ENCODE assay signal across 1 cellular context in the genomic region with DNA sequence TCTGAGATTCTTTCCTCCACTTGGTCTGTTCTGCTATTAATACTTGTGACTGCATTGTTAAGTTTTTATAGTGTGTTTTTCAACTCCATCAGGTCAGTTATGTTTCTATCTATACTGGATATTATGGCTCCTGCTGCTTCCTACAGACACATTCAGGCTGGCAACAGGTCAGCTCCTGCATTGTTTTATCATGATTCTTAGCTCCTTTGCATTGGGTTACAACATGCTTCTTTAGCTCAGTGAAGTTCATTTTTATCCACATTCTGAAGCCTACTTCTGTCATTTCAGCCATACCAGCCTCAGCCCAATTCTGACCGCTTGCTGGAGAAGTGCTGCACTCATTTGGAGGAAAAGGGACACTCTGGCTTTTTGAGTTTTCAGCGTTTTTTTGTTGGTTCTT.
TF ChIP-seq lines count a peak whose summit lies in the region.

No MANE protein-coding gene starts in this region.

TF ChIP-seq in HepG2, 621 proteins besides CTCF, POLR2A, EP300 and RAD21:
- no peak for TF ChIP-seq ZNF496 (CRISPR knock-in tag; IDR thresholded peaks at IDR 0.05; ENCODE audit: insufficient replicate concordance)
- TF ChIP-seq, protein P1, sequence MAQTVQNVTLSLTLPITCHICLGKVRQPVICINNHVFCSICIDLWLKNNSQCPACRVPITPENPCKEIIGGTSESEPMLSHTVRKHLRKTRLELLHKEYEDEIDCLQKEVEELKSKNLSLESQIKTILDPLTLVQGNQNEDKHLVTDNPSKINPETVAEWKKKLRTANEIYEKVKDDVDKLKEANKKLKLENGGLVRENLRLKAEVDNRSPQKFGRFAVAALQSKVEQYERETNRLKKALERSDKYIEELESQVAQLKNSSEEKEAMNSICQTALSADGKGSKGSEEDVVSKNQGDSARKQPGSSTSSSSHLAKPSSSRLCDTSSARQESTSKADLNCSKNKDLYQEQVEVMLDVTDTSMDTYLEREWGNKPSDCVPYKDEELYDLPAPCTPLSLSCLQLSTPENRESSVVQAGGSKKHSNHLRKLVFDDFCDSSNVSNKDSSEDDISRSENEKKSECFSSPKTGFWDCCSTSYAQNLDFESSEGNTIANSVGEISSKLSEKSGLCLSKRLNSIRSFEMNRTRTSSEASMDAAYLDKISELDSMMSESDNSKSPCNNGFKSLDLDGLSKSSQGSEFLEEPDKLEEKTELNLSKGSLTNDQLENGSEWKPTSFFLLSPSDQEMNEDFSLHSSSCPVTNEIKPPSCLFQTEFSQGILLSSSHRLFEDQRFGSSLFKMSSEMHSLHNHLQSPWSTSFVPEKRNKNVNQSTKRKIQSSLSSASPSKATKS (CRISPR knock-in tag; IDR thresholded peaks at IDR 0.05) = no peak
- TF ChIP-seq ZNF232 (CRISPR knock-in tag; IDR thresholded peaks at IDR 0.05; ENCODE audit: borderline replicate concordance) = no peak
- no peak for TF ChIP-seq ZNF674 (CRISPR knock-in tag; IDR thresholded peaks at IDR 0.05; ENCODE audit: low read depth)
- no peak for TF ChIP-seq MXD1 (CRISPR knock-in tag; IDR thresholded peaks at IDR 0.05)
- no peak for TF ChIP-seq BHLHE40 (IDR thresholded peaks at IDR 0.05; ENCODE audit: low read length)
- TF ChIP-seq, protein P2, sequence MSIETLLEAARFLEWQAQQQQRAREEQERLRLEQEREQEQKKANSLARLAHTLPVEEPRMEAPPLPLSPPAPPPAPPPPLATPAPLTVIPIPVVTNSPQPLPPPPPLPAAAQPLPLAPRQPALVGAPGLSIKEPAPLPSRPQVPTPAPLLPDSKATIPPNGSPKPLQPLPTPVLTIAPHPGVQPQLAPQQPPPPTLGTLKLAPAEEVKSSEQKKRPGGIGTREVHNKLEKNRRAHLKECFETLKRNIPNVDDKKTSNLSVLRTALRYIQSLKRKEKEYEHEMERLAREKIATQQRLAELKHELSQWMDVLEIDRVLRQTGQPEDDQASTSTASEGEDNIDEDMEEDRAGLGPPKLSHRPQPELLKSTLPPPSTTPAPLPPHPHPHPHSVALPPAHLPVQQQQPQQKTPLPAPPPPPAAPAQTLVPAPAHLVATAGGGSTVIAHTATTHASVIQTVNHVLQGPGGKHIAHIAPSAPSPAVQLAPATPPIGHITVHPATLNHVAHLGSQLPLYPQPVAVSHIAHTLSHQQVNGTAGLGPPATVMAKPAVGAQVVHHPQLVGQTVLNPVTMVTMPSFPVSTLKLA (IDR thresholded peaks at IDR 0.05) = no peak
- TF ChIP-seq TAF1 (CRISPR knock-in tag; IDR thresholded peaks at IDR 0.05) = no peak
- no peak for TF ChIP-seq NFYB (CRISPR knock-in tag; IDR thresholded peaks at IDR 0.05)
- TF ChIP-seq CBX5 (CRISPR knock-in tag; IDR thresholded peaks at IDR 0.05; ENCODE audit: borderline replicate concordance) = no peak
- TF ChIP-seq ZNF160 (CRISPR knock-in tag; IDR thresholded peaks at IDR 0.05) = no peak
